ENCODE assay signal across 8 cellular contexts in the genomic region with DNA sequence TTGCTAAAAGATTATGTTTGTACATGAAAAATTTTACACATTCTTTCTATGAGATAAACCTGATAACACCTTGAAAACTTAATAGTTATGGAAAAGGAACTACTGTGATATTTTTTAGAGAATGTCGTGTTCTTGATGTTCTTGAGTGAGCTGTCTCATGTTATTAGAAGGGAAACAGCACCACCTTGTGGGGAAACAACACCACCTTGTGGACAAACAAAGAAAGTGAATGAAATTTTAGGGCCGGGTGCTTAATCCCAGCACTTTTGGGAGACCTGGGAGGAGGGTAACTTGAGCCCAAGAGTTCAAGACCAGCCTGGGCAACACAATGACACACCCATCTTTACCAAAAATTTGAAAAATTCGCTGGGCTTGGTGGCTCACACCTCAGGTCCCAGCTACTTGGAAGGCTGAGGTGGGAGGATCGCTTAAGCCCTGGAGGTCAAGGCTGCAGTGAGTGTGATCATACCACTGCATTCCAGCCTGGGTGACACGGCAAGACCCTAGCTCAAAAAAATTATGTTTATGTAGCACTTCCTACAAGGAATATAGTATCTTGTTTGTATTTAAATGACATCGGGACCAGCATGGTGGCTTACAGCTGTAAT. TPM values are rescaled to one million over a fixed set of nuclear protein-coding genes. Genes with fewer than 3 reads are reported as not detected.
A peak's percentile ranks its signal among the peaks of the same experiment; 100 is the strongest.
DNase-seq lines count a peak whose midpoint lies in the region; ATAC-seq, FAIRE-seq and TF ChIP-seq lines count a peak whose summit lies in the region.
"Not testable (repeated sequence)": the region's sequence is repeated elsewhere in the genome, so short reads cannot be mapped to it uniquely, and the experiment has no call there.

No MANE protein-coding gene starts in this region.

- H3K4me3 Mint-ChIP-seq in GM23338 = not testable (repeated sequence)

- not testable (repeated sequence) for H3K4me2 ChIP-seq in GM23338; osteoblast (ENCODE audit: insufficient read depth, low read length)

- peaks cover 14% of the 10 kb centered on the region; the same call in 1 of the 3 replicates for H3K9me3 Mint-ChIP-seq in GM23338

- intact Hi-C loops in body of pancreas (cut with DNase I); transverse colon (cut with DNase I; ENCODE audit: low total_unique reads): not testable (repeated sequence)
- intact Hi-C loops in heart right ventricle (cut with DNase I) = loop anchor here in 1 of 10 donors (10.0 kb wide), 1 partner anchor 100 kb away; no protein-coding TSS in a partner anchor

- not testable (repeated sequence) for H3K4me3 ChIP-seq in GM23338; WERI-Rb-1 (ENCODE audit: low read depth, low read length); body of pancreas; heart right ventricle; osteoblast (ENCODE audit: insufficient read depth, low read length); transverse colon

- in situ Hi-C loops in transverse colon (cut with MboI; ENCODE audit: low pct_ligation_motif_present in 1 of 4, low pct_unique_long_range_greater_than_20kb in 1 of 4, low sequenced_read_pairs in 3 of 4) = not testable (repeated sequence)

- not testable (repeated sequence) for H3K9me2 ChIP-seq in GM23338 (ENCODE audit: insufficient read depth)

- not testable (repeated sequence) for FAIRE-seq in HTR-8/SVneo (lab: Jason Lieb, UNC)

- peak; percentile 78 to 85 for TF ChIP-seq CTCF in GM23338 (conservative IDR thresholded peaks at IDR 0.05; ENCODE audit: low read depth in 2 of 2)
- peak; percentile 59 for TF ChIP-seq CTCF in WERI-Rb-1 (IDR thresholded peaks at IDR 0.05; ENCODE audit: low read depth, low read length)
- TF ChIP-seq CTCF in body of pancreas (IDR thresholded peaks at IDR 0.05) = peak; percentile 45 to 87 (median 71)
- TF ChIP-seq CTCF in heart right ventricle (IDR thresholded peaks at IDR 0.05) = peak; percentile 26 to 76 (median 66)
- TF ChIP-seq CTCF in osteoblast (IDR thresholded peaks at IDR 0.05; ENCODE audit: extremely low read depth, low read depth, low read length) = peak; percentile 67
- TF ChIP-seq CTCF in transverse colon (IDR thresholded peaks at IDR 0.05) = peak; percentile 54 to 67 (median 56)

- not testable (repeated sequence) for H4K20me1 ChIP-seq in GM23338 (replicated peaks; ENCODE audit: insufficient read depth); osteoblast (ENCODE audit: insufficient read depth, low read length)

- not testable (repeated sequence) for H3K27me3 Mint-ChIP-seq in GM23338 (ENCODE audit: insufficient read depth, low read depth, poor library complexity)

- peak; percentile 80 for ATAC-seq in GM23338
- ATAC-seq in body of pancreas = not testable (repeated sequence)
- ATAC-seq in heart right ventricle = peak in 1 of 8 donors; percentile 65

- not testable (repeated sequence) for TF ChIP-seq EP300 in transverse colon (IDR thresholded peaks at IDR 0.05; ENCODE audit: low read depth)

- not testable (repeated sequence) for H2AFZ ChIP-seq in GM23338; osteoblast (ENCODE audit: low read length)

- peak; percentile 54 for DNase-seq in GM03348 (ENCODE audit: low spot score)
- peak; percentile 91 for DNase-seq in GM23338 (ENCODE audit: low spot score)
- peak; percentile 14 for DNase-seq in HTR-8/SVneo (ENCODE audit: insufficient read length, low spot score)
- peak; percentile 51 for DNase-seq in WERI-Rb-1
- peak; percentile 48 to 68 (median 57) for DNase-seq in body of pancreas
- peak in 1 of 2 donors; percentile 37 for DNase-seq in heart right ventricle
- DNase-seq in osteoblast (ENCODE audit: insufficient read length, low spot score, missing footprints) = not testable (repeated sequence)
- peak; percentile 14 for DNase-seq in transverse colon

- not testable (repeated sequence) for H3F3A ChIP-seq in GM23338 (replicated peaks; ENCODE audit: low read depth)

- not testable (repeated sequence) for H3K79me2 ChIP-seq in GM23338 (replicated peaks; ENCODE audit: insufficient read depth); osteoblast (ENCODE audit: insufficient read depth, low read length)

- TF ChIP-seq POLR2A in body of pancreas (IDR thresholded peaks at IDR 0.05); transverse colon (IDR thresholded peaks at IDR 0.05): not testable (repeated sequence)

- not testable (repeated sequence) for H3K27ac Mint-ChIP-seq in GM23338

- not testable (repeated sequence) for H3K27me3 ChIP-seq in GM23338 (ENCODE audit: insufficient read depth); body of pancreas; heart right ventricle; osteoblast (ENCODE audit: insufficient read depth, low read length); transverse colon
- H3K27me3 ChIP-seq in WERI-Rb-1 (ENCODE audit: insufficient read depth, low read depth, severe bottlenecking) = peaks cover 16% of the 10 kb centered on the region

- 30 to 33% methylated on average over 6 of the region's 6 CpGs for WGBS in body of pancreas, 2 donors
- 37% methylated on average over 6 of the region's 6 CpGs for WGBS in heart right ventricle, 2 donors
- WGBS in transverse colon (ENCODE audit: low coverage in 1 of 2), 2 donors = 20 to 36% methylated on average over 4 to 6 of the region's 6 CpGs

- not testable (repeated sequence) for H3K36me3 ChIP-seq in GM23338 (ENCODE audit: insufficient read depth); WERI-Rb-1; body of pancreas (replicated peaks in 1 of 2; ENCODE audit: insufficient read depth in 1 of 2, low read depth in 2 of 2); heart right ventricle; osteoblast (ENCODE audit: insufficient read depth, low read length); transverse colon

- not testable (repeated sequence) for H3K4me1 ChIP-seq in GM23338 (ENCODE audit: insufficient read depth); body of pancreas; heart right ventricle; osteoblast (ENCODE audit: insufficient read depth, low read length); transverse colon

- H3K36me3 Mint-ChIP-seq in GM23338 (ENCODE audit: low read depth) = not testable (repeated sequence)

- H3K27ac ChIP-seq in GM23338 (ENCODE audit: low read depth); WERI-Rb-1; body of pancreas; heart right ventricle; osteoblast (ENCODE audit: low read depth, low read length); transverse colon: not testable (repeated sequence)

- H3K9me3 ChIP-seq in WERI-Rb-1 (ENCODE audit: severe bottlenecking); body of pancreas; heart right ventricle; osteoblast (ENCODE audit: low read depth, low read length); transverse colon: not testable (repeated sequence)

- not testable (repeated sequence) for H3K4me1 Mint-ChIP-seq in GM23338

RNA-seq across cellular contexts. Expression of gene FRG1, which starts 36.1 kb away (rescaled TPM):
- 23.8 and 24.3 TPM in 2 replicates for total RNA-seq in GM23338 (2014; rRNA removed; shearing (Covaris generic))
- polyA plus RNA-seq in GM23338 (2016; fragmentation: Nextera tagmentation; extraction: Ambion mirVana) (52.9 and 65.2 TPM in 2 replicates), heart right ventricle (10 to 100 TPM; 41.6 to 44.7 TPM)
- total RNA-seq in body of pancreas (10 to 100 TPM; 19.7 to 39.9 TPM), heart right ventricle (10 to 100 TPM; 21.5 to 33.6 (median 29.4) TPM), osteoblast (31.5 and 35.7 TPM in 2 replicates), transverse colon (10 to 100 TPM in 3 of 4 donors, 1 to 10 TPM in 1; 7.1 to 42.2 (median 19.4) TPM)
